Comparison of ENCODE assay signal across 18 cellular contexts in the genomic region with DNA sequence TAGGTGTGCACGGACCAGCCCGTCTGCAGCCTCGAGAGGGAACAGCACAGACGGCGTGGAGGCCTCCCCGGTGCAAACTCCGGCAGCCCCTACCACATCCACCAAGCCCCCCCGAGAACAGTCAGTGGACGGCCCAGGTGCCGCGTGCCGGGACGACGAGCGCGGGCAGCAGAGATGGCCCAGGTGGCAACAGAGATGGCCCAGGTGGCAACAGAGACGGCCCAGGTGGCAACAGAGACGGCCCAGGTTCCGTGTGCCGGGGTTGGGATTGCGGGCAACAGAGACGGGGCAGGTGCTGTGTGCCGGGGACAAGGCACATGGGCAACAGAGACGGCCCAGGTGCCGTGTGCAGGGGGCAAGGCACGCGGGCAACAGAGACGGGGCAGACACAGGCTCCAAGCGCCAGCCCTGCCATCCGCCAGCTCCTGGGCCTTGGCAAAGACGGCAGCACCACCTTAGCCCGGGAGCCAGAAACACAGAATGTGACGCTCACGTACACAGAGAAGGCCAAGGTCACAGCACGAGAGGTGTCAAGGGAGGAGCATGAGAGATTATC.
"Had no signal": no experiment of that assay in that cellular context is flagged by ENCODE, and none has a peak within 500 bp of the region (broad histone marks: within the 10 kb centered on the region; RNA-seq: fewer than 3 reads in every experiment).

No MANE protein-coding gene starts in this region.

- H3K4me1 ChIP-seq: gastrocnemius medialis, tibial artery, uterus had no signal

- H3K9me3 ChIP-seq: gastrocnemius medialis, heart right ventricle, mucosa of descending colon, uterus had no signal

- H3K4me3 ChIP-seq: dorsolateral prefrontal cortex, gastrocnemius medialis, heart right ventricle, mucosa of descending colon, tibial artery, uterus had no signal

- H3K27me3 Mint-ChIP-seq: activated naive CD8-positive, alpha-beta T cell treated with anti-CD3 and anti-CD28 coated beads, Interleukin-2, amount 50 U/mL, for 24 hours had no signal

- H3K4me1 Mint-ChIP-seq: activated naive CD8-positive, alpha-beta T cell treated with anti-CD3 and anti-CD28 coated beads, Interleukin-2, amount 50 U/mL, for 24 hours had no signal

- DNase-seq: activated CD4-positive, alpha-beta T cell treated with anti-CD3 and anti-CD28 coated beads, Interleukin-2, amount 50 U/mL, for 1 hour; activated CD8-positive, alpha-beta memory T cell treated with anti-CD3 and anti-CD28 coated beads for 24 hours; activated naive CD8-positive, alpha-beta T cell treated with anti-CD3 and anti-CD28 coated beads, Interleukin-2, amount 50 U/mL, for 24 hours; gastrocnemius medialis; heart right ventricle; left colon; naive thymus-derived CD8-positive, alpha-beta T cell; stimulated activated CD4-positive, alpha-beta T cell treated with anti-CD3 and anti-CD28 coated beads, Interleukin-15, amount 100 ng/mL, for 24 hours; stimulated activated CD4-positive, alpha-beta T cell treated with anti-CD3 and anti-CD28 coated beads, Interleukin-4, amount 100 ng/mL, for 24 hours; stimulated activated naive CD4-positive, alpha-beta T cell; tibial artery; uterus had no signal

- H3K9me3 Mint-ChIP-seq: activated naive CD8-positive, alpha-beta T cell treated with anti-CD3 and anti-CD28 coated beads, Interleukin-2, amount 50 U/mL, for 24 hours had no signal

- H3K27me3 ChIP-seq: dorsolateral prefrontal cortex, gastrocnemius medialis, uterus had no signal

- ATAC-seq: activated CD4-positive, CD25-positive, alpha-beta regulatory T cell treated with anti-CD3 and anti-CD28 coated beads, Interleukin-2, amount 50 U/mL, for 24 hours; activated naive CD8-positive, alpha-beta T cell treated with anti-CD3 and anti-CD28 coated beads, Interleukin-2, amount 50 U/mL, for 24 hours; gastrocnemius medialis; left colon; mucosa of descending colon; naive thymus-derived CD8-positive, alpha-beta T cell had no signal

- H3K27ac ChIP-seq: dorsolateral prefrontal cortex, gastrocnemius medialis, heart right ventricle, tibial artery, uterus had no signal

- FAIRE-seq: bronchial epithelial cell had no signal

- H3K36me3 ChIP-seq: uterus had no signal

- H3K27ac Mint-ChIP-seq: activated naive CD8-positive, alpha-beta T cell treated with anti-CD3 and anti-CD28 coated beads, Interleukin-2, amount 50 U/mL, for 24 hours; activated T-helper 1 cell treated with anti-CD3 and anti-CD28 coated beads, Interleukin-12 subunit alpha, Interleukin-12 subunit beta, Interleukin-2, Interleukin-4 antibody, amounts not matched to agents 30 ng/mL and 10 ng/mL and 1 ng/mL, durations not matched to agents 14 hours and 24 hours and 36 hours; endodermal cell had no signal

- H3K4me3 Mint-ChIP-seq: activated naive CD8-positive, alpha-beta T cell treated with anti-CD3 and anti-CD28 coated beads, Interleukin-2, amount 50 U/mL, for 24 hours; activated T-helper 1 cell treated with anti-CD3 and anti-CD28 coated beads, Interleukin-12 subunit alpha, Interleukin-12 subunit beta, Interleukin-2, Interleukin-4 antibody, amounts not matched to agents 30 ng/mL and 10 ng/mL and 1 ng/mL, durations not matched to agents 14 hours and 24 hours and 36 hours; naive thymus-derived CD8-positive, alpha-beta T cell had no signal
